Comparison of ENCODE assay signal across 9 cellular contexts in genomic region chr6:21885532-21886089, GRCh38.
DNase-seq lines count a peak whose midpoint lies in the region; ATAC-seq lines count a peak whose summit lies in the region.
"Had no signal": no experiment of that assay in that cellular context is flagged by ENCODE, and none has a peak within 500 bp of the region (broad histone marks: within the 10 kb centered on the region; RNA-seq: fewer than 3 reads in every experiment).

No MANE protein-coding gene starts in this region.

- peaks cover 27% of the 10 kb centered on the region for H3K4me1 ChIP-seq in thymus (ENCODE audit: control insufficient read depth, insufficient read depth, low read length)

- POLR2A ChIA-PET in activated CD4-positive, alpha-beta memory T cell treated with anti-CD3 and anti-CD28 coated beads, Interleukin-2, amount 10 ng/mL, durations not matched to agents 7 days and 5 days (lab: Charles Lee): no interaction called here

- no peaks in the 10 kb centered on the region for H3K36me3 Mint-ChIP-seq in activated CD4-positive, alpha-beta memory T cell treated with anti-CD3 and anti-CD28 coated beads, Interleukin-2, amount 10 ng/mL, durations not matched to agents 7 days and 5 days (ENCODE audit: low read depth)

- CTCF ChIA-PET in activated CD4-positive, alpha-beta memory T cell treated with anti-CD3 and anti-CD28 coated beads, Interleukin-2, amount 10 ng/mL, durations not matched to agents 7 days and 5 days (lab: Charles Lee): no interaction called here

- H3K9me3 ChIP-seq in thymus (ENCODE audit: control insufficient read depth): no peaks in the 10 kb centered on the region
- H3K9me3 ChIP-seq: neutrophil had no signal

- no peaks in the 10 kb centered on the region for H3K36me3 ChIP-seq in thymus (ENCODE audit: control insufficient read depth, insufficient read depth)
- H3K36me3 ChIP-seq: neutrophil had no signal

- H3K9me3 Mint-ChIP-seq in activated CD4-positive, alpha-beta memory T cell treated with anti-CD3 and anti-CD28 coated beads, Interleukin-2, amount 10 ng/mL, durations not matched to agents 7 days and 5 days: peaks cover 8% of the 10 kb centered on the region

- peak overlapping the region; percentile 54 for H3K4me3 ChIP-seq in thymus (ENCODE audit: low read length)

- ATAC-seq in left lobe of liver (peak; percentile 48), GM21825 (IDR thresholded peaks at IDR 0.05; ENCODE audit: unreplicated experiment) (no peak)
- ATAC-seq in activated CD4-positive, CD25-positive, alpha-beta regulatory T cell treated with anti-CD3 and anti-CD28 coated beads, Interleukin-2, amount 50 U/mL, for 24 hours: no peak

- DNase-seq in HuH-7 (ENCODE audit: low spot score) (peak; percentile 26), cerebellum (ENCODE audit: low spot score) (peak; percentile 16), left lobe of liver (ENCODE audit: low spot score) (no peak)
- DNase-seq in activated CD4-positive, alpha-beta memory T cell treated with anti-CD3 and anti-CD28 coated beads, Interleukin-2, amount 10 ng/mL, durations not matched to agents 7 days and 5 days: no peak
- DNase-seq in stimulated activated naive CD4-positive, alpha-beta T cell (lab: John Stamatoyannopoulos, UW): no peak

- no peaks in the 10 kb centered on the region for H3K27me3 Mint-ChIP-seq in activated CD4-positive, alpha-beta memory T cell treated with anti-CD3 and anti-CD28 coated beads, Interleukin-2, amount 10 ng/mL, durations not matched to agents 7 days and 5 days

- no peak overlapping the region for H3K27ac Mint-ChIP-seq in activated CD4-positive, alpha-beta memory T cell treated with anti-CD3 and anti-CD28 coated beads, Interleukin-2, amount 10 ng/mL, durations not matched to agents 7 days and 5 days

- H3K27me3 ChIP-seq in thymus (ENCODE audit: control insufficient read depth, insufficient read depth): no peaks in the 10 kb centered on the region
- H3K27me3 ChIP-seq: neutrophil had no signal

- no peak overlapping the region for H3K4me3 Mint-ChIP-seq in activated CD4-positive, alpha-beta memory T cell treated with anti-CD3 and anti-CD28 coated beads, Interleukin-2, amount 10 ng/mL, durations not matched to agents 7 days and 5 days

- 79% methylated on average over 7 of the region's 7 CpGs for WGBS in thymus

- H3K27ac ChIP-seq in thymus (ENCODE audit: low read depth): peak overlapping the region; percentile 58
- H3K27ac ChIP-seq: neutrophil had no signal

- H3K4me1 Mint-ChIP-seq in activated CD4-positive, alpha-beta memory T cell treated with anti-CD3 and anti-CD28 coated beads, Interleukin-2, amount 10 ng/mL, durations not matched to agents 7 days and 5 days: no peaks in the 10 kb centered on the region

Comparison
In these comparisons a context has a peak if more than half of its experiments do, and no peak if none do; other contexts are left out.
1. DNase-seq: peak in HuH-7 (single experiment) and cerebellum (single experiment); none in left lobe of liver (single experiment), activated CD4-positive, alpha-beta memory T cell treated with anti-CD3 and anti-CD28 coated beads, Interleukin-2, amount 10 ng/mL, durations not matched to agents 7 days and 5 days (single experiment) and stimulated activated naive CD4-positive, alpha-beta T cell (0 of 6).